10 cellular contexts compared by ENCODE assay signal in genomic region chr1:44684525-44684924, GRCh38. TPM values are rescaled to one million over a fixed set of nuclear protein-coding genes. Genes with fewer than 3 reads are reported as not detected.
DNase-seq lines count a peak whose midpoint lies in the region; ATAC-seq lines count a peak whose summit lies in the region.
"Had no signal": no experiment of that assay in that cellular context is flagged by ENCODE, and none has a peak within 500 bp of the region (broad histone marks: within the 10 kb centered on the region; RNA-seq: fewer than 3 reads in every experiment).

No MANE protein-coding gene starts in this region.

- peak; percentile 41 for DNase-seq in mesenteric fat pad (ENCODE audit: low spot score)
- no peak for DNase-seq in RKO (ENCODE audit: low spot score)
- no peak for DNase-seq in SKM-1 (lab: John Stamatoyannopoulos, UW; ENCODE audit: unreplicated experiment)
- no peak for DNase-seq in DMS114 treated with DMSO at 0.1 percent for 48 hours (lab: John Stamatoyannopoulos, UW; ENCODE audit: unreplicated experiment)
- DNase-seq in left ventricle myocardium superior, result no peak
- DNase-seq: NCI-H2029 treated with DMSO at 0.1 percent for 48 hours had no signal

- intact Hi-C loops in left ventricle myocardium superior (cut with micrococcal nuclease), result no loop called here

- ATAC-seq in GM18858 (IDR thresholded peaks at IDR 0.05; ENCODE audit: unreplicated experiment) (peak; percentile 76), GM21619 (IDR thresholded peaks at IDR 0.05; ENCODE audit: unreplicated experiment) (peak; percentile 82), HG03521 (IDR thresholded peaks at IDR 0.05; ENCODE audit: unreplicated experiment) (peak; percentile 54), left ventricle myocardium superior (no peak)
- ATAC-seq: gastroesophageal sphincter had no signal

RNA-seq across cellular contexts. Expression of gene ARMH1, which starts 10.0 kb away (rescaled TPM):
- total RNA-seq in mesenteric fat pad (1.9 TPM), left ventricle myocardium superior (0.92 TPM)

RNA-seq across cellular contexts. Expression of gene TMEM53, which starts 10.2 kb away (rescaled TPM):
- 16.8 TPM for total RNA-seq in mesenteric fat pad
- total RNA-seq in left ventricle myocardium superior, result 9.1 TPM

RNA-seq across cellular contexts. Expression of gene RNU5D-1, which starts 46.4 kb away (rescaled TPM):
- total RNA-seq in mesenteric fat pad (not detected), left ventricle myocardium superior (not detected)
- total RNA-seq: gastroesophageal sphincter had no signal

RNA-seq across cellular contexts. Expression of gene KIF2C, which starts 55.1 kb away (rescaled TPM):
- 0.26 TPM for total RNA-seq in mesenteric fat pad
- 0.87 TPM for total RNA-seq in left ventricle myocardium superior
